22 cellular contexts compared by ENCODE assay signal in the genomic region with DNA sequence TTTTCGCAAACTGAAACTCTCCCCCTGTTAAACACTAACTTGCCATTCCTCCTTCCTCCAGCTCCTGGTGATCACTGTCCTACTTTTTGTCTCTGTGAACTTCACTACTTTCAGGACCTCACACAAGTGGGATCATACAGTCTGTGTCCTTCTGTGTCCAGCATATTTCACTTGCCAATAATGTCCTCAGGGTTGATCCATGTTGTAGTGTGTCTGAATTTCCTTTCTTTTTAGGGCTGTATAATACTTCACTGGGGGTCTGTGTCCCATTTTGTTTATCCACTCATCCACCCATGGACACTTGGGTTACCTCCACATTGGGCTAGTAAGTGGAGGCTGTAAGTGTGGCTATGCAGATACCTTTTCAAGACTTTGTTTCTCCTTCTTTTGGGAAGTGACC. TPM values are rescaled to one million over a fixed set of nuclear protein-coding genes. Genes with fewer than 3 reads are reported as not detected.
"Had no signal": no experiment of that assay in that cellular context is flagged by ENCODE, and none has a peak within 500 bp of the region (broad histone marks: within the 10 kb centered on the region; RNA-seq: fewer than 3 reads in every experiment).

No MANE protein-coding gene starts in this region.

- H3K27me3 Mint-ChIP-seq: naive B cell had no signal

- H3K27me3 ChIP-seq: heart right ventricle, left lung, stomach, tibial artery, upper lobe of left lung, vagina had no signal

- H3K36me3 ChIP-seq: vagina had no signal

- FAIRE-seq: colon, frontal cortex, islet of Langerhans had no signal

- H3K27ac ChIP-seq: left lung, stomach, tibial artery, upper lobe of left lung, vagina had no signal

- H3K4me1 ChIP-seq: vagina had no signal

- H3K9me3 Mint-ChIP-seq: endodermal cell, naive B cell, nephron had no signal

- H3K4me3 Mint-ChIP-seq: endodermal cell, naive B cell, nephron had no signal

- H3K27ac Mint-ChIP-seq: endodermal cell had no signal

- H3K4me3 ChIP-seq: heart right ventricle, left lung, lung, stomach, tibial artery, upper lobe of left lung, vagina had no signal

- DNase-seq: dermis blood vessel endothelial cell; effector CD4-positive, alpha-beta T cell; endodermal cell; left lung; mesendoderm; naive B cell; stimulated activated CD4-positive, alpha-beta T cell treated with anti-CD3 and anti-CD28 coated beads, Interleukin-2, amount 100 ng/mL, for 24 hours; stomach; tibial artery; upper lobe of left lung had no signal

- H3K4me1 Mint-ChIP-seq: endodermal cell had no signal

- H3K9me3 ChIP-seq: heart right ventricle, left lung, stomach, tibial artery, upper lobe of left lung, vagina had no signal

- ATAC-seq: left lung had no signal

RNA-seq across cellular contexts. Expression of a gene that starts 42.7 kb away (rescaled TPM):
- total RNA-seq: dermis blood vessel endothelial cell, frontal cortex, glomerular endothelial cell, heart right ventricle, left lung, lung, pulmonary artery endothelial cell, sciatic nerve, stomach, upper lobe of left lung, vagina had no signal
- polyA plus RNA-seq: esophagus, fibroblast of lung, stomach had no signal
